Comparison of ENCODE assay signal across 8 cellular contexts in genomic region chr12:104049278-104050257, GRCh38. TPM values are rescaled to one million over a fixed set of nuclear protein-coding genes. Genes with fewer than 3 reads are reported as not detected.
DNase-seq lines count a peak whose midpoint lies in the region; ATAC-seq and TF ChIP-seq lines count a peak whose summit lies in the region.

GLT8D2 (minus strand) TSS chr12:104050187; CDS start chr12:104019648, 30,539 bp downstream.

- no peak for ATAC-seq in naive thymus-derived CD4-positive, alpha-beta T cell
- no peak for ATAC-seq in GM19328 (IDR thresholded peaks at IDR 0.05; ENCODE audit: unreplicated experiment)

- peaks cover 14% of the 10 kb centered on the region; the same call in 1 of the 2 replicates for H3K4me1 ChIP-seq in PC-9 (replicated peaks; ENCODE audit: insufficient read depth)
- peaks cover 0 to 3% of the 10 kb centered on the region in 2 donors for H3K4me1 ChIP-seq in naive thymus-derived CD4-positive, alpha-beta T cell (ENCODE audit: control insufficient read depth in 2 of 2, insufficient read depth in 2 of 2, low read length in 2 of 2)

- H2AFZ ChIP-seq in PC-9 = peak within 1 kb of the TSS; percentile 67; the same call in 1 of the 2 replicates

- H3K27ac ChIP-seq in PC-9 = no peak within 1 kb of the TSS
- peak within 1 kb of the TSS; percentile 13 for H3K27ac ChIP-seq in epithelial cell of prostate
- no peak within 1 kb of the TSS for H3K27ac ChIP-seq in naive thymus-derived CD4-positive, alpha-beta T cell (ENCODE audit: low read depth, low read length)

- peaks cover 5% of the 10 kb centered on the region; the same call in 1 of the 2 replicates for H3F3A ChIP-seq in PC-9 (ENCODE audit: insufficient read depth, low read depth)

- H3K4me3 Mint-ChIP-seq in naive thymus-derived CD4-positive, alpha-beta T cell = peak within 1 kb of the TSS in 8 of 10 donors; percentile 9 to 70 (median 59)

- H3K27ac Mint-ChIP-seq in naive thymus-derived CD4-positive, alpha-beta T cell = no peak within 1 kb of the TSS

- peak; percentile 78 for DNase-seq in EL
- DNase-seq in PC-9 = peak; percentile 34 to 37
- no peak for DNase-seq in epithelial cell of prostate (ENCODE audit: low read depth, low spot score)
- DNase-seq in naive thymus-derived CD4-positive, alpha-beta T cell = peak in 1 of 9 donors; percentile 8
- no peak for DNase-seq in RKO (ENCODE audit: low spot score)
- DNase-seq in mesenteric fat pad (ENCODE audit: low spot score) = no peak
- no peak for DNase-seq in HPDE6-E6E7 (ENCODE audit: extremely low spot score)

- intact Hi-C loops in PC-9 (cut with micrococcal nuclease; ENCODE audit: unreplicated experiment) = no loop called here
- intact Hi-C loops in naive thymus-derived CD4-positive, alpha-beta T cell (cut with micrococcal nuclease) = no loop called here

- peaks cover 5 to 10% (median 7%) of the 10 kb centered on the region in 7 donors for H3K4me1 Mint-ChIP-seq in naive thymus-derived CD4-positive, alpha-beta T cell

- peaks cover 0 to 4% (median 0%) of the 10 kb centered on the region in 5 donors for H3K36me3 Mint-ChIP-seq in naive thymus-derived CD4-positive, alpha-beta T cell

- H3K9me3 ChIP-seq in PC-9 (ENCODE audit: insufficient read depth, low read depth) = no peaks in the 10 kb centered on the region
- H3K9me3 ChIP-seq in naive thymus-derived CD4-positive, alpha-beta T cell (ENCODE audit: control insufficient read depth in 2 of 3, low read length in 3 of 3) = no peaks in the 10 kb centered on the region

- H3K4me3 ChIP-seq in PC-9 = peak within 1 kb of the TSS; percentile 48
- H3K4me3 ChIP-seq in naive thymus-derived CD4-positive, alpha-beta T cell (ENCODE audit: low read length) = no peak within 1 kb of the TSS

- H4K20me1 ChIP-seq in PC-9 (ENCODE audit: insufficient read depth) = no peaks in the 10 kb centered on the region

- POLR2A ChIA-PET in PC-9 (lab: Charles Lee; ENCODE audit: unreplicated experiment) = no interaction called here
- POLR2A ChIA-PET in naive thymus-derived CD4-positive, alpha-beta T cell (lab: Charles Lee) = no interaction called here

- H3K27me3 Mint-ChIP-seq in naive thymus-derived CD4-positive, alpha-beta T cell = peaks cover 35 to 61% (median 43%) of the 10 kb centered on the region in 5 donors

- no TSS peak for BruUV-seq in PC-9 (replicated peaks; lab: Mats Ljungman, UMichigan)

- no peaks in the 10 kb centered on the region for H3K79me2 ChIP-seq in PC-9 (ENCODE audit: low read depth)

- peaks cover 0 to 1% (median 0%) of the 10 kb centered on the region in 11 donors for H3K9me3 Mint-ChIP-seq in naive thymus-derived CD4-positive, alpha-beta T cell

- TF ChIP-seq CTCF in PC-9 (conservative IDR thresholded peaks at IDR 0.05) = no peak

- H3K36me3 ChIP-seq in PC-9 (ENCODE audit: low read depth) = no peaks in the 10 kb centered on the region
- H3K36me3 ChIP-seq in naive thymus-derived CD4-positive, alpha-beta T cell (ENCODE audit: control insufficient read depth in 2 of 3, insufficient read depth in 3 of 3, low read length in 3 of 3) = no peaks in the 10 kb centered on the region

- peak within 1 kb of the TSS; percentile 74 for H3K4me2 ChIP-seq in PC-9

- H3K9me2 ChIP-seq in PC-9 (ENCODE audit: insufficient read depth) = no peaks in the 10 kb centered on the region

- CTCF ChIA-PET in PC-9 (lab: Charles Lee) = no interaction called here
- CTCF ChIA-PET in naive thymus-derived CD4-positive, alpha-beta T cell (lab: Charles Lee) = interaction anchor here (0.8 kb wide), 1 partner anchor 60 kb away, joined by 6 read pairs; no protein-coding TSS in a partner anchor

- H3K27me3 ChIP-seq in PC-9 (ENCODE audit: insufficient read depth, low read depth) = peaks cover 6% of the 10 kb centered on the region; the same call in 1 of the 2 replicates
- H3K27me3 ChIP-seq in naive thymus-derived CD4-positive, alpha-beta T cell (ENCODE audit: control insufficient read depth in 2 of 2, insufficient read depth in 2 of 2, low read length in 2 of 2) = peaks cover 5 to 19% of the 10 kb centered on the region in 2 donors

RNA-seq across cellular contexts. Expression of gene GLT8D2, which starts in this region (rescaled TPM):
- total RNA-seq in PC-9 (2021) = 0.31 and 1.2 TPM in 2 replicates
- total RNA-seq in naive thymus-derived CD4-positive, alpha-beta T cell = under 1 TPM in 1 of 5 experiments, not detected in 4; 0.15 TPM
- under 1 TPM in 1 of 2 donors, not detected in 1; 0.43 TPM for polyA plus RNA-seq in naive thymus-derived CD4-positive, alpha-beta T cell
- 6.3 TPM for total RNA-seq in mesenteric fat pad

Comparison
In these comparisons a context has a peak if more than half of its experiments do, and no peak if none do; other contexts are left out.
1. DNase-seq: peak in EL (single experiment) and PC-9 (2 of 2); none in epithelial cell of prostate (single experiment), RKO (single experiment), mesenteric fat pad (single experiment) and HPDE6-E6E7 (single experiment).